In genomic region chr20:1325173-1326030, GRCh38 we compare ENCODE assay signal across 8 cellular contexts. TPM values are rescaled to one million over a fixed set of nuclear protein-coding genes. Genes with fewer than 3 reads are reported as not detected.
A peak's percentile ranks its signal among the peaks of the same experiment; 100 is the strongest.
DNase-seq lines count a peak whose midpoint lies in the region; ATAC-seq, FAIRE-seq and TF ChIP-seq lines count a peak whose summit lies in the region.

No MANE protein-coding gene starts in this region.

- no peak for TF ChIP-seq CTCF in A549 (IDR thresholded peaks at IDR 0.05)
- TF ChIP-seq CTCF in brain microvascular endothelial cell (IDR thresholded peaks at IDR 0.05; ENCODE audit: low read depth, low read length, missing control alignments): peak; percentile 31
- TF ChIP-seq CTCF in sigmoid colon (IDR thresholded peaks at IDR 0.05): peak in 3 of 4 experiments; percentile 27 to 43 (median 33)

- 2% methylated on average over 50 of the region's 56 CpGs for WGBS in A549 (ENCODE audit: missing lambda C conversion rate)
- WGBS in iPS DF 6.9 (ENCODE audit: insufficient coverage, insufficient read length): no CpG with 5 or more reads among the region's 56 CpGs
- 0 to 1% methylated on average over 56 of the region's 56 CpGs for WGBS in sigmoid colon, 2 donors

- ATAC-seq in A549: peak; percentile 90 to 94
- peak; percentile 52 for ATAC-seq in HG03060 (IDR thresholded peaks at IDR 0.05; ENCODE audit: low read depth, unreplicated experiment)

- H3K36me3 ChIP-seq in brain microvascular endothelial cell (replicated peaks) (no peaks in the 10 kb centered on the region), iPS DF 6.9 (ENCODE audit: control insufficient read depth, insufficient read depth, low read length) (no peaks in the 10 kb centered on the region; the same call in 1 of the 2 replicates), sigmoid colon (no peaks in the 10 kb centered on the region)

- TF ChIP-seq RAD21 in A549 (conservative IDR thresholded peaks at IDR 0.05 in 1 of 2, IDR thresholded peaks at IDR 0.05 in 1 of 2): no peak

- H3K4me1 ChIP-seq in A549: peaks cover 37% of the 10 kb centered on the region
- H3K4me1 ChIP-seq in iPS DF 6.9 (ENCODE audit: control insufficient read depth, insufficient read depth, low read length): no peaks in the 10 kb centered on the region
- H3K4me1 ChIP-seq in sigmoid colon: peaks cover 0 to 49% (median 47%) of the 10 kb centered on the region in 4 donors

- no peaks in the 10 kb centered on the region for H3K9me3 ChIP-seq in A549
- no peaks in the 10 kb centered on the region for H3K9me3 ChIP-seq in iPS DF 6.9 (ENCODE audit: control insufficient read depth, insufficient read depth, low read length)
- no peaks in the 10 kb centered on the region for H3K9me3 ChIP-seq in sigmoid colon

- TF ChIP-seq EP300 in A549 (IDR thresholded peaks at IDR 0.05) (no peak), sigmoid colon (IDR thresholded peaks at IDR 0.05) (peak in 1 of 4 donors; percentile 79)

- FAIRE-seq in A549 (lab: Jason Lieb, UNC): peak; percentile 59
- peak; percentile 89 for FAIRE-seq in TTC549 (lab: Jason Lieb, UNC)

- CTCF ChIA-PET in A549 (lab: Yijun Ruan, JAX): interaction anchor here (0.7 to 2.5 kb wide), 10 partner anchors 9 to 178 kb away, joined by 3 to 8 read pairs (median 3); no protein-coding TSS in a partner anchor

- in situ Hi-C loops in brain microvascular endothelial cell (cut with HindIII; ENCODE audit: low pct_ligation_motif_present, low sequenced_read_pairs): no loop called here

- peak overlapping the region; percentile 97 for H3K4me3 ChIP-seq in A549
- peak overlapping the region; percentile 75 for H3K4me3 ChIP-seq in brain microvascular endothelial cell (ENCODE audit: low read depth, low read length)
- H3K4me3 ChIP-seq in iPS DF 6.9 (ENCODE audit: low read length): peak overlapping the region; percentile 56; the same call in 1 of the 2 replicates
- H3K4me3 ChIP-seq in sigmoid colon: peak overlapping the region; percentile 87 to 90 (median 89)

- H3K27ac ChIP-seq in A549 (peak overlapping the region; percentile 97 to 99), brain microvascular endothelial cell (peak overlapping the region; percentile 100), iPS DF 6.9 (ENCODE audit: low read length) (no peak overlapping the region), sigmoid colon (peak overlapping the region; percentile 97 to 99 (median 98))

- H3K4me2 ChIP-seq in A549: peak overlapping the region; percentile 95

- intact Hi-C loops in sigmoid colon (cut with DNase I): loop anchor here (1.0 to 2.0 kb wide), 4 partner anchors 57 to 141 kb away; partner anchors contain the start of genes FKBP1A, NSFL1C and SNPH

- TF ChIP-seq POLR2A in A549 (IDR thresholded peaks at IDR 0.05; ENCODE audit: low read length) (peak; percentile 96), GM18526 (IDR thresholded peaks at IDR 0.05; ENCODE audit: extremely low read depth, insufficient read length) (peak; percentile 95), sigmoid colon (IDR thresholded peaks at IDR 0.05) (peak; percentile 83 to 89)

- H3K27me3 ChIP-seq in brain microvascular endothelial cell (replicated peaks): no peaks in the 10 kb centered on the region
- H3K27me3 ChIP-seq in iPS DF 6.9 (ENCODE audit: control insufficient read depth, insufficient read depth, low read length): no peaks in the 10 kb centered on the region
- no peaks in the 10 kb centered on the region for H3K27me3 ChIP-seq in sigmoid colon

- DNase-seq in A549 (ENCODE audit: low read depth in 1 of 2, low spot score in 1 of 2) (peak; percentile 99 to 100), NCI-H2107 (lab: John Stamatoyannopoulos, UW) (peak; percentile 81), brain microvascular endothelial cell (peak; percentile 96), iPS DF 6.9 (ENCODE audit: low read depth, low spot score) (peak; percentile 87), sigmoid colon (peak; percentile 99)

- POLR2A ChIA-PET in A549 (lab: Yijun Ruan, JAX): interaction anchor here (0.9 to 1.2 kb wide), 5 partner anchors 11 to 178 kb away, joined by 3 to 4 read pairs (median 3); partner anchors contain the start of gene FKBP1A

TF ChIP-seq in A549, 52 proteins besides CTCF, POLR2A, EP300 and RAD21 (continues in another document):
- TF ChIP-seq E2F6 (IDR thresholded peaks at IDR 0.05; ENCODE audit: borderline replicate concordance, low read depth): peak; percentile 58; the same call in 1 of the 2 replicates
- TF ChIP-seq BHLHE40 (IDR thresholded peaks at IDR 0.05; ENCODE audit: low read depth, low read length): no peak
- TF ChIP-seq HDAC2 (IDR thresholded peaks at IDR 0.05): peak; percentile 21; the same call in 1 of the 2 replicates
- no peak for TF ChIP-seq USF2 (IDR thresholded peaks at IDR 0.05)
- TF ChIP-seq MAX (IDR thresholded peaks at IDR 0.05): peak; percentile 91
- TF ChIP-seq EHMT2 (IDR thresholded peaks at IDR 0.05; ENCODE audit: low read depth): no peak
- TF ChIP-seq PHF8 (IDR thresholded peaks at IDR 0.05; ENCODE audit: borderline replicate concordance, low read depth): peak; percentile 100
- no peak for TF ChIP-seq ZSCAN20 (CRISPR knock-in tag; IDR thresholded peaks at IDR 0.05)
- TF ChIP-seq ZC3H11A (IDR thresholded peaks at IDR 0.05): no peak
- no peak for TF ChIP-seq NPAS2 (CRISPR knock-in tag; IDR thresholded peaks at IDR 0.05; ENCODE audit: borderline replicate concordance)
- TF ChIP-seq MAZ (IDR thresholded peaks at IDR 0.05; ENCODE audit: borderline replicate concordance, low read depth, low read length): no peak
- TF ChIP-seq TFCP2L1 (CRISPR knock-in tag; IDR thresholded peaks at IDR 0.05): peak; percentile 92
- TF ChIP-seq HEYL (CRISPR knock-in tag; IDR thresholded peaks at IDR 0.05): no peak
- TF ChIP-seq HMGXB4 (CRISPR knock-in tag; IDR thresholded peaks at IDR 0.05; ENCODE audit: borderline replicate concordance): no peak
- no peak for TF ChIP-seq CHD4 (IDR thresholded peaks at IDR 0.05; ENCODE audit: borderline replicate concordance)
- TF ChIP-seq RARB (CRISPR knock-in tag; IDR thresholded peaks at IDR 0.05): 0 out of 2 replicates have a peak, but pooled peaks have one; percentile 31
- peak; percentile 76 for TF ChIP-seq MAFK (IDR thresholded peaks at IDR 0.05; ENCODE audit: partially characterized antibody)
- no peak for TF ChIP-seq ZNF302 (CRISPR knock-in tag; IDR thresholded peaks at IDR 0.05)
- TF ChIP-seq ATOH8 (CRISPR knock-in tag; IDR thresholded peaks at IDR 0.05; ENCODE audit: low read depth): 0 out of 2 replicates have a peak, but pooled peaks have one; percentile 42
- no peak for TF ChIP-seq KDM1A (IDR thresholded peaks at IDR 0.05; ENCODE audit: low read depth)

RNA-seq across cellular contexts. Expression of gene SDCBP2, which starts 3.5 kb away (rescaled TPM):
- polyA plus RNA-seq in A549 (2011; rRNA removed) (0.53 and 0.58 TPM in 2 replicates), A549 (2017; fragmentation: RNase III; extraction: RNeasy Plus Mini Kit Qiagen cat#74134 plus additional on column Dnase treatment) (0.35 to 0.51 TPM (median 0.39 TPM) in 3 replicates), sigmoid colon (100 to 1,000 TPM; 229 to 724 (median 339) TPM)
- polyA plus RNA-seq in A549 (2012; cell fraction: cytosol; rRNA removed): 0.40 and 0.47 TPM in 2 replicates
- polyA plus RNA-seq in A549 (2012; cell fraction: nucleus; rRNA removed): 0.84 and 1.4 TPM in 2 replicates
- polyA minus RNA-seq in A549 (2011; rRNA and poly(A)+ RNA removed): 0.34 TPM in 1 of 2 replicates, not detected in the other
- total RNA-seq in sigmoid colon: 1 to 10 TPM; 1.1 to 3.6 (median 1.9) TPM

RNA-seq across cellular contexts. Expression of gene SNPH, which starts 59.3 kb away (rescaled TPM):
- polyA plus RNA-seq in A549 (2011; rRNA removed): 1.1 and 2.0 TPM in 2 replicates
- polyA plus RNA-seq in A549 (2012; cell fraction: cytosol; rRNA removed): 1.3 and 2.0 TPM in 2 replicates
- 7.7 and 7.8 TPM in 2 replicates for polyA plus RNA-seq in A549 (2012; cell fraction: nucleus; rRNA removed)
- 3.6 to 5.2 TPM (median 4.6 TPM) in 3 replicates for polyA plus RNA-seq in A549 (2017; fragmentation: RNase III; extraction: RNeasy Plus Mini Kit Qiagen cat#74134 plus additional on column Dnase treatment)
- polyA minus RNA-seq in A549 (2011; rRNA and poly(A)+ RNA removed): 1.7 and 2.4 TPM in 2 replicates
- 10 to 100 TPM in 1 of 4 donors, 1 to 10 TPM in 3; 6.4 to 21.0 (median 8.9) TPM for total RNA-seq in sigmoid colon
- 1 to 10 TPM in 1 of 3 donors, under 1 TPM in 2; under 0.01 to 4.4 (median 0.23) TPM for polyA plus RNA-seq in sigmoid colon

Comparison
In these comparisons a context has a peak if more than half of its experiments do, and no peak if none do; other contexts are left out.
1. RNA of gene SDCBP2, which starts 3.5 kb away (polyA plus RNA-seq): 229 to 724 TPM in sigmoid colon; 0.35 to 1.4 TPM in A549; every median in the first group is over 10 times any median in the second.
2. Peak in every context shown above with its lines, with median percentiles within 50 percentile points of each other: DNase-seq, H3K4me3 ChIP-seq and POLR2A ChIP-seq.